Comparison of ENCODE assay signal across 1 cellular context in the genomic region with DNA sequence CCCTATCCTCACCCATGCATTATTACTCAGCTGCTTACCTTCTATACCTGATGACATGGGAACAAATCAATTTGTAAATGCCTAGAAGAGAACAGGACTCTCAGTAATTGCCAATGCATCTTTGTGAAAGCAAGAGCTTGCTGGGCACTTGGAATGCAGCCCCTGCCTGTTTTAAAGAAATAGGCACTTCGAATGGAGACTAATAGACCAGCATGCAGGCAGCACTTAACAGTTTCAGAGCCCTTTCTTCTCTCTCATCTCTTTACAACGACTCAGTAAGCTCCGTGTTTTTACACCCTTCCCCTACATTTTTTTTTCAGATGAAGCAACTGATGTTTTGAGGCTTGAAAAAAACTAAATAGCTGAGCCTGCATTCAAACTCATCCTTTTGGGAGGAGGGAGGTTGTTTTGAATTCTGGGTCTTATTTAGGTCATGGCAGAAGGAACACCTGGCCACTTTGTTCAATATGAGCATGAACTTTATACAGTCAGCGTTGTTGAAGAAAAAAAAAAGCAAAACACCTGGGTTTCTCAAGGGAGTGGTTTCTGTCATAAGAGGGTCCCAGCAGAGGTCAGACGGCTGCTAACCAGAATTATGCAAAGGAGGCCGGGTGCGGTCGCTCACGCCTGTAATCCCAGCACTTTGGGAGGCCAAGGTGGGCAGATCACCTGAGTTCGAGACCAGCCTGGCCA.
TF ChIP-seq lines count a peak whose summit lies in the region.

No MANE protein-coding gene starts in this region.

TF ChIP-seq in H1, 55 proteins besides CTCF, POLR2A, EP300 and RAD21:
- no peak for TF ChIP-seq CHD7 (IDR thresholded peaks at IDR 0.05; ENCODE audit: insufficient replicate concordance, low read length)
- TF ChIP-seq RFX5 (IDR thresholded peaks at IDR 0.05; ENCODE audit: borderline replicate concordance, low read depth, low read length): no peak
- TF ChIP-seq CEBPB (IDR thresholded peaks at IDR 0.05; ENCODE audit: low read depth, low read length): no peak
- no peak for TF ChIP-seq SP2 (IDR thresholded peaks at IDR 0.05; ENCODE audit: low read length)
